Comparison of ENCODE assay signal across 2 cellular contexts in the genomic region with DNA sequence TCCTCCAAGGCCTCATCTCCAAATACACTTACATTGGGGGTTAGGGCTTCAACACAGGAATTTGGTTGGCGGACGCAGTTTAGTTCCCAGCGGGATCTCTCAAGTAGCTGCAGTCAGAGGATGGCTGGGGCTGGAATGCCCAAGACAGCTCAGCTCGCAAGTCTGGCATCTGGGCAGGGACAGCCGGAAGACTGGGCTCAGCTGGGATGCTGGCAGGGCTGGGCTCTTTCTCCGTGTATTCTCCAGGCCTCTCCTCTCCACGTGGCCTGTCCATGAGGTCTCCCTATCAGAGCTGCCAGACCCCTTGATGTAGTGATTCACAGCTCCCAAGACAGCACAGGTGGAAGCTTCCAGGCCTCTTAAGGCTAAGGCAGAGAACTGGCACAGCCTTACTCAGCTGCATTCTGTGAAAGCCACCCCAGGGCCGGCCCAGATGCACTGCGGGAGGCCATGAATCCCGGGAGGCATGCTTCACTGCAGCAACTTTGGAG.
TF ChIP-seq lines count a peak whose summit lies in the region.

No MANE protein-coding gene starts in this region.

TF ChIP-seq in IMR-90, 13 proteins besides CTCF, POLR2A, EP300 and RAD21:
- TF ChIP-seq BHLHE40 (IDR thresholded peaks at IDR 0.05; ENCODE audit: low read depth, low read length) (no peak), MAZ (IDR thresholded peaks at IDR 0.05; ENCODE audit: borderline replicate concordance, low read depth, low read length) (no peak), SMC3 (IDR thresholded peaks at IDR 0.05; ENCODE audit: low read depth, low read length) (no peak), CEBPB (IDR thresholded peaks at IDR 0.05; ENCODE audit: low read depth, low read length) (no peak), MAFK (IDR thresholded peaks at IDR 0.05; ENCODE audit: low read depth, low read length) (no peak), CHD1 (IDR thresholded peaks at IDR 0.05; ENCODE audit: low read depth, low read length) (no peak), ELK1 (IDR thresholded peaks at IDR 0.05; ENCODE audit: borderline replicate concordance, low read depth, low read length) (no peak), NFE2L2 (IDR thresholded peaks at IDR 0.05; ENCODE audit: low read depth, low read length) (no peak)
- TF ChIP-seq, protein P1, sequence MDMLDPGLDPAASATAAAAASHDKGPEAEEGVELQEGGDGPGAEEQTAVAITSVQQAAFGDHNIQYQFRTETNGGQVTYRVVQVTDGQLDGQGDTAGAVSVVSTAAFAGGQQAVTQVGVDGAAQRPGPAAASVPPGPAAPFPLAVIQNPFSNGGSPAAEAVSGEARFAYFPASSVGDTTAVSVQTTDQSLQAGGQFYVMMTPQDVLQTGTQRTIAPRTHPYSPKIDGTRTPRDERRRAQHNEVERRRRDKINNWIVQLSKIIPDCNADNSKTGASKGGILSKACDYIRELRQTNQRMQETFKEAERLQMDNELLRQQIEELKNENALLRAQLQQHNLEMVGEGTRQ (IDR thresholded peaks at IDR 0.05; ENCODE audit: low read depth, low read length), result no peak

TF ChIP-seq in K562, 482 proteins besides CTCF, POLR2A, EP300 and RAD21:
- TF ChIP-seq CBFA2T3 (IDR thresholded peaks at IDR 0.05), result peak; percentile 24; the same call in 1 of the 2 replicates
- TF ChIP-seq MBD2 (IDR thresholded peaks at IDR 0.05; ENCODE audit: borderline replicate concordance, low read depth), result no peak
TF ChIP-seq in K562: peak in this region for 1.
